ENCODE assay signal across 8 cellular contexts in genomic region chr6:3742426-3743344, GRCh38. TPM values are rescaled to one million over a fixed set of nuclear protein-coding genes. Genes with fewer than 3 reads are reported as not detected.
A peak's percentile ranks its signal among the peaks of the same experiment; 100 is the strongest.
DNase-seq lines count a peak whose midpoint lies in the region; ATAC-seq, FAIRE-seq and TF ChIP-seq lines count a peak whose summit lies in the region.

No MANE protein-coding gene starts in this region.

- peaks cover 6 to 13% (median 11%) of the 10 kb centered on the region in 4 donors for H3K4me1 Mint-ChIP-seq in CD4-positive, alpha-beta memory T cell
- H3K4me1 Mint-ChIP-seq in stimulated activated naive CD8-positive, alpha-beta T cell treated with anti-CD3 and anti-CD28 coated beads, Interleukin-15, Interleukin-2, amounts not matched to agents 100 ng/mL and 50 ng/mL, for 24 hours (ENCODE audit: low read depth), result peaks cover 21% of the 10 kb centered on the region

- H3K9ac ChIP-seq in neural cell (ENCODE audit: low read length), result no peak overlapping the region

- no peaks in the 10 kb centered on the region for H4K20me1 ChIP-seq in neural cell (ENCODE audit: insufficient read depth)

- peak; percentile 60 for ATAC-seq in GM19452 (IDR thresholded peaks at IDR 0.05; ENCODE audit: unreplicated experiment)

- no peaks in the 10 kb centered on the region for H3K79me2 ChIP-seq in neural cell (replicated peaks; ENCODE audit: insufficient read depth, low read length)

- POLR2A ChIA-PET in CD4-positive, alpha-beta memory T cell (lab: Charles Lee; ENCODE audit: partially characterized antibody), result interaction anchor here (0.8 to 1.5 kb wide), 5 partner anchors 171 to 279 kb away, joined by 3 to 6 read pairs (median 4); a partner anchor contains a TSS

- H3K4me2 ChIP-seq in neural cell (ENCODE audit: low read length), result no peak overlapping the region

- TF ChIP-seq EP300 in neural cell (conservative IDR thresholded peaks at IDR 0.05; ENCODE audit: poor library complexity, severe bottlenecking), result no peak

- H3F3A ChIP-seq in neural cell (ENCODE audit: insufficient read depth, low read length, poor library complexity, severe bottlenecking), result no peaks in the 10 kb centered on the region

- peaks cover 12% of the 10 kb centered on the region for H3K4me1 ChIP-seq in CD4-positive, alpha-beta memory T cell (ENCODE audit: insufficient read depth, low read length)

- no peak overlapping the region for H3K27ac ChIP-seq in CD4-positive, alpha-beta memory T cell (ENCODE audit: low read depth, low read length)
- no peak overlapping the region for H3K27ac ChIP-seq in neural cell (ENCODE audit: low read length)

- peaks cover 3 to 4% of the 10 kb centered on the region in 2 donors for H3K27me3 Mint-ChIP-seq in CD4-positive, alpha-beta memory T cell
- H3K27me3 Mint-ChIP-seq in stimulated activated naive CD8-positive, alpha-beta T cell treated with anti-CD3 and anti-CD28 coated beads, Interleukin-15, Interleukin-2, amounts not matched to agents 100 ng/mL and 50 ng/mL, for 24 hours, result peaks cover 15% of the 10 kb centered on the region

- no peak for FAIRE-seq in RCC 7860 (lab: Jason Lieb, UNC)

- TF ChIP-seq CTCF in fibroblast of mammary gland (conservative IDR thresholded peaks at IDR 0.05; ENCODE audit: control insufficient read depth, insufficient read depth, low read depth, low read length) (peak; percentile 79), neural cell (IDR thresholded peaks at IDR 0.05; ENCODE audit: poor library complexity, severe bottlenecking) (peak; percentile 92)

- peak overlapping the region; percentile 4 to 77 (median 61) for H3K4me3 Mint-ChIP-seq in CD4-positive, alpha-beta memory T cell
- H3K4me3 Mint-ChIP-seq in stimulated activated naive CD8-positive, alpha-beta T cell treated with anti-CD3 and anti-CD28 coated beads, Interleukin-15, Interleukin-2, amounts not matched to agents 100 ng/mL and 50 ng/mL, for 24 hours, result peak overlapping the region; percentile 43

- H3K27me3 ChIP-seq in CD4-positive, alpha-beta memory T cell (ENCODE audit: insufficient read depth, low read length), result no peaks in the 10 kb centered on the region
- no peaks in the 10 kb centered on the region for H3K27me3 ChIP-seq in neural cell (ENCODE audit: insufficient read depth, low read depth, low read length)

- no peaks in the 10 kb centered on the region for H3K36me3 Mint-ChIP-seq in CD4-positive, alpha-beta memory T cell
- H3K36me3 Mint-ChIP-seq in stimulated activated naive CD8-positive, alpha-beta T cell treated with anti-CD3 and anti-CD28 coated beads, Interleukin-15, Interleukin-2, amounts not matched to agents 100 ng/mL and 50 ng/mL, for 24 hours (ENCODE audit: low read depth), result no peaks in the 10 kb centered on the region

- peak overlapping the region in 5 of 7 donors; percentile 34 to 83 (median 68) for H3K27ac Mint-ChIP-seq in CD4-positive, alpha-beta memory T cell
- peak overlapping the region; percentile 70 for H3K27ac Mint-ChIP-seq in stimulated activated naive CD8-positive, alpha-beta T cell treated with anti-CD3 and anti-CD28 coated beads, Interleukin-15, Interleukin-2, amounts not matched to agents 100 ng/mL and 50 ng/mL, for 24 hours

- H3K4me3 ChIP-seq in CD4-positive, alpha-beta memory T cell (ENCODE audit: low read length in 2 of 2), result peak overlapping the region in 1 of 2 donors; percentile 26
- H3K4me3 ChIP-seq in fibroblast of mammary gland (ENCODE audit: control insufficient read depth, low read depth, low read length) (no peak overlapping the region), neural cell (ENCODE audit: low read length) (no peak overlapping the region)

- peak; percentile 79 to 84 (median 81) for DNase-seq in CD4-positive, alpha-beta memory T cell
- DNase-seq in HuH-7.5 (ENCODE audit: low spot score) (peak; percentile 71), RCC 7860 (ENCODE audit: low spot score) (peak; percentile 32), activated T-helper 1 cell treated with Interleukin-2 at 50 U/mL for 16 hours (ENCODE audit: low read depth) (peak; percentile 80), fibroblast of mammary gland (ENCODE audit: low read depth) (peak; percentile 75)

- TF ChIP-seq RAD21 in neural cell (conservative IDR thresholded peaks at IDR 0.05), result peak; percentile 98

- no peaks in the 10 kb centered on the region for H3K9me2 ChIP-seq in neural cell (ENCODE audit: insufficient read depth, low read length)

- no peak overlapping the region for H2AFZ ChIP-seq in neural cell (ENCODE audit: low read depth, low read length)

- intact Hi-C loops in CD4-positive, alpha-beta memory T cell (cut with micrococcal nuclease), result loop anchor here (1.0 to 2.0 kb wide), 8 partner anchors 106 to 468 kb away; partner anchors contain the start of gene FAM50B

- CTCF ChIA-PET in CD4-positive, alpha-beta memory T cell (lab: Charles Lee; ENCODE audit: partially characterized antibody), result interaction anchor here (0.8 to 8.1 kb wide), 23 partner anchors 11 to 470 kb away, joined by 3 to 111 read pairs (median 6); partner anchors contain the start of gene FAM50B

- no peaks in the 10 kb centered on the region for H3K9me3 Mint-ChIP-seq in CD4-positive, alpha-beta memory T cell
- H3K9me3 Mint-ChIP-seq in stimulated activated naive CD8-positive, alpha-beta T cell treated with anti-CD3 and anti-CD28 coated beads, Interleukin-15, Interleukin-2, amounts not matched to agents 100 ng/mL and 50 ng/mL, for 24 hours, result no peaks in the 10 kb centered on the region

- no peaks in the 10 kb centered on the region for H3K36me3 ChIP-seq in CD4-positive, alpha-beta memory T cell (ENCODE audit: insufficient read depth, low read length)
- H3K36me3 ChIP-seq in neural cell (ENCODE audit: insufficient read depth, low read length), result no peaks in the 10 kb centered on the region

- H3K9me3 ChIP-seq in CD4-positive, alpha-beta memory T cell (ENCODE audit: control insufficient read depth in 1 of 2, low read length in 2 of 2), result no peaks in the 10 kb centered on the region
- H3K9me3 ChIP-seq in neural cell (ENCODE audit: low read length), result no peaks in the 10 kb centered on the region

TF ChIP-seq in neural cell, 6 proteins besides CTCF, POLR2A, EP300 and RAD21:
- peak; percentile 98 for TF ChIP-seq SMC3 (conservative IDR thresholded peaks at IDR 0.05; ENCODE audit: poor library complexity)
- TF ChIP-seq POLR2AphosphoS5 (IDR thresholded peaks at IDR 0.05), result no peak
- no peak for TF ChIP-seq TAF1 (IDR thresholded peaks at IDR 0.05; ENCODE audit: low read depth)
- peak; percentile 49 for TF ChIP-seq MXI1 (conservative IDR thresholded peaks at IDR 0.05; ENCODE audit: poor library complexity, severe bottlenecking)
TF ChIP-seq in neural cell: peak in this region for 2.

RNA-seq across cellular contexts. Expression of gene PXDC1, which starts 8.8 kb away (rescaled TPM):
- under 1 TPM; 0.50 to 0.52 TPM for total RNA-seq in CD4-positive, alpha-beta memory T cell
- polyA plus RNA-seq in CD4-positive, alpha-beta memory T cell, result not detected
- 3.9 and 4.2 TPM in 2 replicates for polyA plus RNA-seq in neural cell
- 3.2 and 3.9 TPM in 2 replicates for polyA minus RNA-seq in neural cell
